In genomic region chr21:43926196-43926595, GRCh38 we compare ENCODE assay signal across 20 cellular contexts.
DNase-seq lines count a peak whose midpoint lies in the region; ATAC-seq and TF ChIP-seq lines count a peak whose summit lies in the region.
"Had no signal": no experiment of that assay in that cellular context is flagged by ENCODE, and none has a peak within 500 bp of the region (broad histone marks: within the 10 kb centered on the region; RNA-seq: fewer than 3 reads in every experiment).

No MANE protein-coding gene starts in this region.

- no peak overlapping the region for H3K9ac ChIP-seq in mammary epithelial cell (ENCODE audit: insufficient read depth, low read length)

- H3K9me3 Mint-ChIP-seq in MCF 10A (ENCODE audit: unreplicated experiment) = no peaks in the 10 kb centered on the region
- H3K9me3 Mint-ChIP-seq: CD4-positive, CD25-positive, alpha-beta regulatory T cell had no signal

- 94% methylated on average over 12 of the region's 20 CpGs for WGBS in mammary epithelial cell (ENCODE audit: low coverage, missing lambda C conversion rate)
- WGBS in psoas muscle, 3 donors = 85 to 87% (median 86%) methylated on average over 20 of the region's 20 CpGs

- H3K4me3 Mint-ChIP-seq in MCF 10A (ENCODE audit: unreplicated experiment) = no peak overlapping the region

- H3K4me1 ChIP-seq in mammary epithelial cell (ENCODE audit: insufficient read depth, low read length) (peaks cover 21% of the 10 kb centered on the region), psoas muscle (peaks cover 75% of the 10 kb centered on the region)
- H3K4me1 ChIP-seq: SJCRH30 had no signal

- no peak overlapping the region for H3K27ac Mint-ChIP-seq in MCF 10A (ENCODE audit: low read depth, unreplicated experiment)
- H3K27ac Mint-ChIP-seq: CD4-positive, CD25-positive, alpha-beta regulatory T cell had no signal

- H3K79me2 ChIP-seq in mammary epithelial cell (ENCODE audit: insufficient read depth, low read length) = no peaks in the 10 kb centered on the region

- H3K4me2 ChIP-seq in mammary epithelial cell (ENCODE audit: insufficient read depth, low read depth, low read length) = peak overlapping the region; percentile 56

- no peak overlapping the region for H3K27ac ChIP-seq in mammary epithelial cell (ENCODE audit: insufficient read depth, low read depth, low read length)
- H3K27ac ChIP-seq in psoas muscle = peak overlapping the region; percentile 73
- H3K27ac ChIP-seq: SJCRH30 had no signal

- H3K27me3 ChIP-seq in mammary epithelial cell (ENCODE audit: insufficient read depth, low read length) = no peaks in the 10 kb centered on the region
- H3K27me3 ChIP-seq in H7 (ENCODE audit: control insufficient read depth, insufficient read depth, low read length) = no peaks in the 10 kb centered on the region; the same call in 1 of the 2 replicates
- no peaks in the 10 kb centered on the region for H3K27me3 ChIP-seq in psoas muscle (ENCODE audit: insufficient read depth in 3 of 3, low read length in 2 of 3)
- H3K27me3 ChIP-seq: BE2C, SJCRH30 had no signal

- peak in 1 of 4 donors; percentile 8 for ATAC-seq in psoas muscle

- H3K9me3 ChIP-seq in mammary epithelial cell (replicated peaks; ENCODE audit: insufficient read depth, low read length) (no peaks in the 10 kb centered on the region), psoas muscle (no peaks in the 10 kb centered on the region)
- H3K9me3 ChIP-seq: BE2C, SJCRH30 had no signal

- no peaks in the 10 kb centered on the region for H3K4me1 Mint-ChIP-seq in MCF 10A (ENCODE audit: insufficient read depth, unreplicated experiment)

- H2AFZ ChIP-seq in mammary epithelial cell (ENCODE audit: low read depth, low read length) = peak overlapping the region; percentile 79

- H3K4me3 ChIP-seq in mammary epithelial cell (replicated peaks in 1 of 3; ENCODE audit: insufficient read depth in 1 of 3, low read depth in 2 of 3, low read length in 3 of 3) = no peak overlapping the region
- no peak overlapping the region for H3K4me3 ChIP-seq in H7 (ENCODE audit: insufficient read depth, low read depth, low read length)
- peak overlapping the region; percentile 14 for H3K4me3 ChIP-seq in epithelial cell of proximal tubule (ENCODE audit: low read depth, low read length)
- no peak overlapping the region for H3K4me3 ChIP-seq in psoas muscle
- H3K4me3 ChIP-seq: SJCRH30 had no signal

- TF ChIP-seq CTCF in mammary epithelial cell (conservative IDR thresholded peaks at IDR 0.05 in 1 of 2, IDR thresholded peaks at IDR 0.05 in 1 of 2; ENCODE audit: extremely low read depth in 1 of 2, insufficient read depth in 1 of 2, low read depth in 1 of 2, low read length in 2 of 2) = no peak
- TF ChIP-seq CTCF in MCF 10A (IDR thresholded peaks at IDR 0.05; ENCODE audit: unreplicated experiment) = no peak
- no peak for TF ChIP-seq CTCF in epithelial cell of proximal tubule (conservative IDR thresholded peaks at IDR 0.05; ENCODE audit: low read depth, low read length)
- no peak for TF ChIP-seq CTCF in psoas muscle (IDR thresholded peaks at IDR 0.05)

- in situ Hi-C loops in mammary epithelial cell (cut with MboI; ENCODE audit: low sequenced_read_pairs in 2 of 2) = no loop called here

- no TSS peak for BruUV-seq in mammary epithelial cell (replicated peaks; lab: Mats Ljungman, UMichigan)
- BruUV-seq in MCF 10A (replicated peaks; lab: Mats Ljungman, UMichigan) = no TSS peak

- H3K36me3 Mint-ChIP-seq in MCF 10A (ENCODE audit: insufficient read depth, unreplicated experiment) = peaks cover 42% of the 10 kb centered on the region

- intact Hi-C loops in mammary epithelial cell (cut with micrococcal nuclease) (no loop called here), MCF 10A (cut with micrococcal nuclease) (no loop called here), psoas muscle (cut with DNase I) (no loop called here), head of caudate nucleus (cut with DNase I) (no loop called here)

- DNase-seq in mammary epithelial cell = no peak
- no peak for DNase-seq in MCF 10A (ENCODE audit: unreplicated experiment)
- peak; percentile 60 for DNase-seq in H7
- DNase-seq in epithelial cell of proximal tubule (ENCODE audit: low read depth) = no peak
- peak in 1 of 2 donors; percentile 61 for DNase-seq in psoas muscle
- no peak for DNase-seq in head of caudate nucleus
- DNase-seq in amygdala (lab: John Stamatoyannopoulos, UW) = no peak
- no peak for DNase-seq in SIG-M5 (lab: John Stamatoyannopoulos, UW)
- DNase-seq: BE2C; Calu3; CD4-positive, CD25-positive, alpha-beta regulatory T cell; GOT3; KBM-7; MV-4-11; NCI-H1417; NCI-H187; NCI-H2107; NCI-H345; NCI-H524 treated with DMSO at 0.1 percent for 48 hours; SJCRH30 had no signal

- dilution Hi-C loops in mammary epithelial cell (cut with HindIII; ENCODE audit: low sequenced_read_pairs) = no loop called here

- CTCF ChIA-PET in mammary epithelial cell (lab: Charles Lee; ENCODE audit: low non-redundant PET) = no interaction called here
- CTCF ChIA-PET in MCF 10A (lab: Yijun Ruan, JAX) = interaction anchor here (0.6 to 1.6 kb wide), 2 partner anchors 13 to 114 kb away, joined by 3 to 4 read pairs; no protein-coding TSS in a partner anchor

- H3K36me3 ChIP-seq in mammary epithelial cell (ENCODE audit: insufficient read depth, low read length) (no peaks in the 10 kb centered on the region), H7 (replicated peaks; ENCODE audit: control insufficient read depth, insufficient read depth, low read length) (no peaks in the 10 kb centered on the region), psoas muscle (ENCODE audit: insufficient read depth in 1 of 2, low read depth in 1 of 2) (no peaks in the 10 kb centered on the region)
- H3K36me3 ChIP-seq: BE2C, SJCRH30 had no signal

- POLR2A ChIA-PET in MCF 10A (lab: Yijun Ruan, JAX) = interaction anchor here (0.5 to 1.2 kb wide), 2 partner anchors 13 to 82 kb away, joined by 3 to 4 read pairs; no protein-coding TSS in a partner anchor

- H4K20me1 ChIP-seq in mammary epithelial cell (ENCODE audit: insufficient read depth, low read length) = no peaks in the 10 kb centered on the region

- H3K27me3 Mint-ChIP-seq in MCF 10A (ENCODE audit: insufficient read depth, unreplicated experiment) = no peaks in the 10 kb centered on the region
- H3K27me3 Mint-ChIP-seq: CD4-positive, CD25-positive, alpha-beta regulatory T cell had no signal
